ENCODE assay signal across 23 cellular contexts in the genomic region with DNA sequence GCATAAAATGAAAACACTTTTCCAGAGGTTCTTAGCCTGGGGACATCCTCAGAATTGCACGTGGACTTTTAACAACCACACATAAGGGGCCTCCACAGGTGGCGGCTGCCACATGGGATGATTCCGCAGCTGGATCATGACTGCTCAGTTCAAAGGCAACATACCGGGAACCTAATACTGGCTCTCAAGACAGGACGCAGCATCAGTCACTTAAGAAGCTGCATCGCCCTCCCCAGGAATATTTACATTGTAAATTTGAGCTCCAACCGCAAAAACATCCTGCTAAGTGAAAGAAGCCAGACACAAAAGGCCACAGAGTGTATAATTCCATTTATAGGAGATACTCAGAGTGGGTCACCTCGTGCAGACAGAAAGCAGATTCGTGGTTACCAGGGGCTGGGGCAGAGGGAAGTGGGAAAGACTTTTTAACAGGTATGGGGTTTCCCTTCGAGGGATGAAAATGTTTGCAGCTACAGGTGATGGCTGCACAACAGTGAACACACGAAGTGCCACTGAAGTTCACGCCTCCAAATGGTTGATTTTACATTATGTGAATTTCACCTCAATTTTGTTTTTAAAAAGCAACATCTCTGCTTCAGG.
A peak's percentile ranks its signal among the peaks of the same experiment; 100 is the strongest.
DNase-seq lines count a peak whose midpoint lies in the region; ATAC-seq, FAIRE-seq and TF ChIP-seq lines count a peak whose summit lies in the region.
"Had no signal": no experiment of that assay in that cellular context is flagged by ENCODE, and none has a peak within 500 bp of the region (broad histone marks: within the 10 kb centered on the region; RNA-seq: fewer than 3 reads in every experiment).

No MANE protein-coding gene starts in this region.

- TF ChIP-seq CTCF in PC-3 (conservative IDR thresholded peaks at IDR 0.05; ENCODE audit: low read depth, low read length) (no peak), pancreas (IDR thresholded peaks at IDR 0.05) (no peak)

- H4K20me1 ChIP-seq in PC-3 (ENCODE audit: low read length): no peaks in the 10 kb centered on the region

- WGBS in pancreas, 2 donors: 42 to 44% methylated on average over 12 of the region's 12 CpGs

- ATAC-seq in PC-3: no peak
- ATAC-seq in HG03135 (IDR thresholded peaks at IDR 0.05; ENCODE audit: unreplicated experiment): no peak
- no peak for ATAC-seq in pancreas
- ATAC-seq: body of pancreas; gastrocnemius medialis; lower lobe of right lung; psoas muscle; SK-N-SH treated with all-trans-retinoic acid at 6 μM for 48 hours; stimulated activated memory B cell treated with anti-CD40 and anti-IgM and Interleukin-4, amounts not matched to agents 10 μg/mL and 1 μg/mL and 100 μg/mL, for 72 hours had no signal

- no peak overlapping the region for H3K4me2 ChIP-seq in PC-3 (ENCODE audit: low read length)

- no peak overlapping the region for H3K27ac ChIP-seq in PC-3 (ENCODE audit: low read length)
- no peak overlapping the region for H3K27ac ChIP-seq in pancreas
- H3K27ac ChIP-seq: body of pancreas, esophagus muscularis mucosa, gastrocnemius medialis, lower lobe of right lung, psoas muscle, RWPE1, WERI-Rb-1 had no signal

- H2AFZ ChIP-seq in PC-3 (ENCODE audit: low read length): no peak overlapping the region

- peaks cover 79% of the 10 kb centered on the region for H3K27me3 ChIP-seq in PC-3 (ENCODE audit: low read length)
- peaks cover 0 to 4% (median 0%) of the 10 kb centered on the region in 4 donors for H3K27me3 ChIP-seq in pancreas
- H3K27me3 ChIP-seq: body of pancreas, gastrocnemius medialis had no signal

- no peaks in the 10 kb centered on the region for H3K9me2 ChIP-seq in PC-3 (replicated peaks; ENCODE audit: low read length)

- no peak for FAIRE-seq in pancreas (lab: Jason Lieb, UNC)
- FAIRE-seq: colon, keratinocyte, urothelium cell line had no signal

- H3K9me3 ChIP-seq in PC-3 (ENCODE audit: low read length) (no peaks in the 10 kb centered on the region), pancreas (no peaks in the 10 kb centered on the region)
- H3K9me3 ChIP-seq: esophagus muscularis mucosa, gastrocnemius medialis, lower lobe of right lung, psoas muscle had no signal

- H3K36me3 ChIP-seq in PC-3 (ENCODE audit: low read depth, low read length) (no peaks in the 10 kb centered on the region), pancreas (no peaks in the 10 kb centered on the region)
- H3K36me3 ChIP-seq: esophagus muscularis mucosa, gastrocnemius medialis, lower lobe of right lung, WERI-Rb-1 had no signal

- H3K4me3 ChIP-seq in PC-3 (ENCODE audit: low read length) (no peak overlapping the region), pancreas (no peak overlapping the region)
- H3K4me3 ChIP-seq: body of pancreas, esophagus muscularis mucosa, gastrocnemius medialis, lower lobe of right lung, psoas muscle had no signal

- no TSS peak for BruUV-seq in PC-3 (replicated peaks; lab: Mats Ljungman, UMichigan)

- CTCF ChIA-PET in HEK293T (lab: Yijun Ruan, JAX) (no interaction called here), PC-3 (lab: Charles Lee) (no interaction called here)

- H3F3A ChIP-seq in PC-3 (ENCODE audit: low read length, unreplicated experiment): no peaks in the 10 kb centered on the region

- intact Hi-C loops in PC-3 (cut with micrococcal nuclease) (no loop called here), pancreas (cut with DNase I) (loop anchor here in 1 of 3 donors (10.0 kb wide), 1 partner anchor 60 kb away; no protein-coding TSS in a partner anchor)

- H3K4me1 ChIP-seq in PC-3 (ENCODE audit: insufficient read depth, low read length): no peaks in the 10 kb centered on the region
- no peaks in the 10 kb centered on the region for H3K4me1 ChIP-seq in pancreas
- H3K4me1 ChIP-seq: body of pancreas, esophagus muscularis mucosa, gastrocnemius medialis, lower lobe of right lung, psoas muscle had no signal

- POLR2A ChIA-PET in HEK293T (lab: Yijun Ruan, JAX): no interaction called here
- POLR2A ChIA-PET in PC-3 (lab: Charles Lee; ENCODE audit: unreplicated experiment): no interaction called here

- no peak overlapping the region for H3K9ac ChIP-seq in PC-3 (ENCODE audit: low read length)

- DNase-seq in DMS79 treated with DMSO at 0.1 percent for 48 hours (lab: John Stamatoyannopoulos, UW) (peak; percentile 87), HEK293T (ENCODE audit: extremely low spot score) (no peak), PC-3 (peak; percentile 25), islet precursor cell (peak; percentile 71), pancreas (no peak)
- no peak for DNase-seq in activated CD4-positive, alpha-beta T cell treated with anti-CD3 and anti-CD28 coated beads, Interleukin-2, amount 50 U/mL, for 1 hour
- DNase-seq: activated CD4-positive, alpha-beta memory T cell treated with anti-CD3 and anti-CD28 coated beads for 36 hours; activated naive CD8-positive, alpha-beta T cell treated with anti-CD3 and anti-CD28 coated beads for 36 hours; body of pancreas; effector memory CD4-positive, alpha-beta T cell; gastrocnemius medialis; lower lobe of right lung; NCI-H226; psoas muscle; WERI-Rb-1 had no signal

- H3K79me2 ChIP-seq in PC-3 (ENCODE audit: low read length): no peaks in the 10 kb centered on the region

TF ChIP-seq in HEK293T, 16 proteins besides CTCF, POLR2A, EP300 and RAD21:
- TF ChIP-seq BHLHE40 (IDR thresholded peaks at IDR 0.05; ENCODE audit: borderline replicate concordance): no peak
- peak; percentile 29; the same call in 1 of the 2 replicates for TF ChIP-seq L3MBTL2 (conservative IDR thresholded peaks at IDR 0.05)
- 0 out of 2 replicates have a peak, but pooled peaks have one; percentile 21 for TF ChIP-seq CTBP1 (IDR thresholded peaks at IDR 0.05; ENCODE audit: borderline replicate concordance)
- no peak for TF ChIP-seq SP1 (IDR thresholded peaks at IDR 0.05)
- no peak for TF ChIP-seq ARNT (IDR thresholded peaks at IDR 0.05)

Comparison
In these comparisons a context has a peak if more than half of its experiments do, and no peak if none do; other contexts are left out.
1. DNase-seq: peak in DMS79 treated with DMSO at 0.1 percent for 48 hours (single experiment), PC-3 (single experiment) and islet precursor cell (single experiment); none in HEK293T (single experiment), activated CD4-positive, alpha-beta T cell treated with anti-CD3 and anti-CD28 coated beads, Interleukin-2, amount 50 U/mL, for 1 hour (single experiment) and pancreas (0 of 6).